20 cellular contexts compared by ENCODE assay signal in genomic region chr15:89198196-89198595, GRCh38. TPM values are rescaled to one million over a fixed set of nuclear protein-coding genes. Genes with fewer than 3 reads are reported as not detected.
DNase-seq lines count a peak whose midpoint lies in the region; ATAC-seq and TF ChIP-seq lines count a peak whose summit lies in the region.
"Had no signal": no experiment of that assay in that cellular context is flagged by ENCODE, and none has a peak within 500 bp of the region (broad histone marks: within the 10 kb centered on the region; RNA-seq: fewer than 3 reads in every experiment).

No MANE protein-coding gene starts in this region.

- dilution Hi-C loops in mammary epithelial cell (cut with HindIII; ENCODE audit: low sequenced_read_pairs): no loop called here

- H3K9me3 Mint-ChIP-seq in natural killer cell treated with Interleukin-12 subunit alpha and Interleukin-12 subunit beta and Interleukin-15 and Interleukin-18, amount 100 ng/mL, for 72 hours: no peaks in the 10 kb centered on the region
- no peaks in the 10 kb centered on the region for H3K9me3 Mint-ChIP-seq in natural killer cell
- H3K9me3 Mint-ChIP-seq: activated CD8-positive, alpha-beta T cell treated with anti-CD3 and anti-CD28 coated beads for 36 hours had no signal

- TF ChIP-seq EP300 in upper lobe of left lung (IDR thresholded peaks at IDR 0.05): no peak

- no peak overlapping the region for H3K4me3 Mint-ChIP-seq in natural killer cell treated with Interleukin-12 subunit alpha and Interleukin-12 subunit beta and Interleukin-15 and Interleukin-18, amount 100 ng/mL, for 72 hours
- no peak overlapping the region for H3K4me3 Mint-ChIP-seq in natural killer cell
- H3K4me3 Mint-ChIP-seq: activated CD8-positive, alpha-beta T cell treated with anti-CD3 and anti-CD28 coated beads for 36 hours had no signal

- WGBS in mammary epithelial cell (ENCODE audit: low coverage, missing lambda C conversion rate): 97% methylated on average over 2 of the region's 2 CpGs
- 93 to 100% methylated on average over 1 to 2 of the region's 2 CpGs for WGBS in mesodermal cell (ENCODE audit: insufficient coverage in 2 of 2), 2 experiments
- 83 to 90% methylated on average over 2 of the region's 2 CpGs for WGBS in upper lobe of left lung, 2 donors
- 87 to 94% (median 90%) methylated on average over 2 of the region's 2 CpGs for WGBS in spleen, 5 donors

- no peak overlapping the region for H3K4me2 ChIP-seq in mammary epithelial cell (ENCODE audit: insufficient read depth, low read depth, low read length)

- H2AFZ ChIP-seq in mammary epithelial cell (ENCODE audit: low read depth, low read length): no peak overlapping the region

- in situ Hi-C loops in mammary epithelial cell (cut with MboI; ENCODE audit: low sequenced_read_pairs in 2 of 2): no loop called here

- H3K27ac Mint-ChIP-seq in natural killer cell treated with Interleukin-12 subunit alpha and Interleukin-12 subunit beta and Interleukin-15 and Interleukin-18, amount 100 ng/mL, for 72 hours: peak overlapping the region; percentile 26
- no peak overlapping the region for H3K27ac Mint-ChIP-seq in natural killer cell

- no peaks in the 10 kb centered on the region for H3K27me3 ChIP-seq in mammary epithelial cell (ENCODE audit: insufficient read depth, low read length)
- H3K27me3 ChIP-seq in upper lobe of left lung: no peaks in the 10 kb centered on the region
- no peaks in the 10 kb centered on the region for H3K27me3 ChIP-seq in spleen (replicated peaks in 1 of 7)

- BruUV-seq in mammary epithelial cell (replicated peaks; lab: Mats Ljungman, UMichigan): TSS peak; percentile 2

- no peaks in the 10 kb centered on the region for H3K27me3 Mint-ChIP-seq in natural killer cell treated with Interleukin-12 subunit alpha and Interleukin-12 subunit beta and Interleukin-15 and Interleukin-18, amount 100 ng/mL, for 72 hours
- no peaks in the 10 kb centered on the region for H3K27me3 Mint-ChIP-seq in natural killer cell (ENCODE audit: low read depth in 2 of 2)
- H3K27me3 Mint-ChIP-seq: activated CD8-positive, alpha-beta T cell treated with anti-CD3 and anti-CD28 coated beads for 36 hours had no signal

- TF ChIP-seq CTCF in natural killer cell (IDR thresholded peaks at IDR 0.05): no peak
- no peak for TF ChIP-seq CTCF in mammary epithelial cell (conservative IDR thresholded peaks at IDR 0.05 in 1 of 2, IDR thresholded peaks at IDR 0.05 in 1 of 2; ENCODE audit: extremely low read depth in 1 of 2, insufficient read depth in 1 of 2, low read depth in 1 of 2, low read length in 2 of 2)
- TF ChIP-seq CTCF in upper lobe of left lung (IDR thresholded peaks at IDR 0.05): no peak
- TF ChIP-seq CTCF in spleen (IDR thresholded peaks at IDR 0.05 in 8 of 11, conservative IDR thresholded peaks at IDR 0.05 in 3 of 11): no peak

- H3K79me2 ChIP-seq in mammary epithelial cell (ENCODE audit: insufficient read depth, low read length): no peaks in the 10 kb centered on the region

- H3K27ac ChIP-seq in mammary epithelial cell (ENCODE audit: insufficient read depth, low read depth, low read length) (no peak overlapping the region), mesodermal cell (ENCODE audit: low read depth, low read length, severe bottlenecking) (peak overlapping the region; percentile 88), upper lobe of left lung (peak overlapping the region in 3 of 4 donors; percentile 10 to 49 (median 46)), spleen (peak overlapping the region in 3 of 8 donors; percentile 57 to 61 (median 61))

- H3K4me1 Mint-ChIP-seq in natural killer cell treated with Interleukin-12 subunit alpha and Interleukin-12 subunit beta and Interleukin-15 and Interleukin-18, amount 100 ng/mL, for 72 hours (ENCODE audit: low read depth in 2 of 2): peaks cover 22 to 25% of the 10 kb centered on the region in 2 donors
- H3K4me1 Mint-ChIP-seq in natural killer cell: peaks cover under 1 to 17% of the 10 kb centered on the region in 2 donors

- H3K36me3 Mint-ChIP-seq in natural killer cell treated with Interleukin-12 subunit alpha and Interleukin-12 subunit beta and Interleukin-15 and Interleukin-18, amount 100 ng/mL, for 72 hours: peaks cover 15% of the 10 kb centered on the region
- peaks cover 13% of the 10 kb centered on the region for H3K36me3 Mint-ChIP-seq in natural killer cell

- no peaks in the 10 kb centered on the region for H3K36me3 ChIP-seq in mammary epithelial cell (ENCODE audit: insufficient read depth, low read length)
- H3K36me3 ChIP-seq in mesodermal cell (ENCODE audit: control insufficient read depth, insufficient read depth, low read length): peaks cover 29% of the 10 kb centered on the region
- H3K36me3 ChIP-seq in upper lobe of left lung: peaks cover 20 to 77% (median 40%) of the 10 kb centered on the region in 4 donors
- H3K36me3 ChIP-seq in spleen: peaks cover 0 to 95% (median 46%) of the 10 kb centered on the region in 6 donors

- no peak for ATAC-seq in natural killer cell treated with Interleukin-12 subunit alpha and Interleukin-12 subunit beta and Interleukin-15 and Interleukin-18, amount 100 ng/mL, for 72 hours
- no peak for ATAC-seq in natural killer cell
- no peak for ATAC-seq in upper lobe of left lung (ENCODE audit: low FRiP score in 2 of 2)
- no peak for ATAC-seq in HG03442 (IDR thresholded peaks at IDR 0.05; ENCODE audit: unreplicated experiment)

- H3K9ac ChIP-seq in mammary epithelial cell (ENCODE audit: insufficient read depth, low read length): no peak overlapping the region

- TF ChIP-seq POLR2A in upper lobe of left lung (IDR thresholded peaks at IDR 0.05): no peak
- no peak for TF ChIP-seq POLR2A in spleen (IDR thresholded peaks at IDR 0.05)

- intact Hi-C loops in natural killer cell (cut with micrococcal nuclease) (no loop called here), mammary epithelial cell (cut with micrococcal nuclease) (no loop called here), spleen (cut with DNase I; ENCODE audit: low total_unique reads) (no loop called here)

- H3K4me1 ChIP-seq in mammary epithelial cell (ENCODE audit: insufficient read depth, low read length) (peaks cover 14% of the 10 kb centered on the region), mesodermal cell (ENCODE audit: control insufficient read depth, insufficient read depth, low read length, poor library complexity, severe bottlenecking) (peaks cover 29% of the 10 kb centered on the region), upper lobe of left lung (peaks cover 0 to 17% (median 0%) of the 10 kb centered on the region in 4 donors), spleen (peaks cover 0 to 20% (median 3%) of the 10 kb centered on the region in 6 donors)

- H3K4me3 ChIP-seq in mammary epithelial cell (replicated peaks in 1 of 3; ENCODE audit: insufficient read depth in 1 of 3, low read depth in 2 of 3, low read length in 3 of 3) (no peak overlapping the region), mesodermal cell (ENCODE audit: extremely low read depth, insufficient read depth, low read length, poor library complexity, severe bottlenecking) (no peak overlapping the region), upper lobe of left lung (no peak overlapping the region), spleen (no peak overlapping the region)

- H4K20me1 ChIP-seq in mammary epithelial cell (ENCODE audit: insufficient read depth, low read length): no peaks in the 10 kb centered on the region

- H3K9me3 ChIP-seq in mammary epithelial cell (replicated peaks; ENCODE audit: insufficient read depth, low read length) (no peaks in the 10 kb centered on the region), mesodermal cell (ENCODE audit: control insufficient read depth, low read length) (no peaks in the 10 kb centered on the region), upper lobe of left lung (no peaks in the 10 kb centered on the region), spleen (no peaks in the 10 kb centered on the region)

- CTCF ChIA-PET in mammary epithelial cell (lab: Charles Lee; ENCODE audit: low non-redundant PET): no interaction called here

- DNase-seq in natural killer cell treated with Interleukin-12 subunit alpha and Interleukin-12 subunit beta and Interleukin-15 and Interleukin-18, amount 100 ng/mL, for 72 hours (ENCODE audit: low spot score): no peak
- no peak for DNase-seq in natural killer cell
- no peak for DNase-seq in mammary epithelial cell
- no peak for DNase-seq in upper lobe of left lung
- DNase-seq in spleen: no peak
- no peak for DNase-seq in hippocampal formation (lab: John Stamatoyannopoulos, UW)
- DNase-seq: AML-193; amniotic stem cell; DND-41; KG1; NCI-H69; OCI-M1; SIG-M5; stimulated activated CD4-positive, alpha-beta T cell treated with anti-CD3 and anti-CD28 coated beads, Interleukin-4, amount 100 ng/mL, for 24 hours had no signal

RNA-seq across cellular contexts. Expression of gene RLBP1, which starts 23.2 kb away (rescaled TPM):
- under 1 TPM in 1 of 2 donors, not detected in 1; 0.48 TPM for total RNA-seq in natural killer cell treated with Interleukin-12 subunit alpha and Interleukin-12 subunit beta and Interleukin-15 and Interleukin-18, amount 100 ng/mL, for 72 hours
- total RNA-seq in natural killer cell (not detected), mammary epithelial cell (under 1 TPM in 1 of 2 donors, not detected in 1; 0.17 TPM), upper lobe of left lung (not detected), spleen (not detected)
- polyA plus RNA-seq in mammary epithelial cell (0.23 TPM), spleen (not detected)
- not detected for polyA minus RNA-seq in mammary epithelial cell
- not detected for polyA plus RNA-seq in mesodermal cell (2013, experiment 1 of 2)
- not detected for polyA plus RNA-seq in mesodermal cell (2013, experiment 2 of 2)
- total RNA-seq: activated CD8-positive, alpha-beta T cell treated with anti-CD3 and anti-CD28 coated beads for 36 hours; fibroblast of villous mesenchyme; left colon; T-helper 1 cell treated with Interleukin-12 subunit alpha and Interleukin-12 subunit beta and Interleukin-4 antibody, amounts not matched to agents 30 ng/mL and 1 ng/mL, for 36 hours had no signal

RNA-seq across cellular contexts. Expression of gene FANCI, which starts 45.6 kb away (rescaled TPM):
- 100 to 1,000 TPM; 131 to 238 TPM for total RNA-seq in natural killer cell treated with Interleukin-12 subunit alpha and Interleukin-12 subunit beta and Interleukin-15 and Interleukin-18, amount 100 ng/mL, for 72 hours
- total RNA-seq in natural killer cell (10 to 100 TPM; 22.3 to 27.9 (median 22.7) TPM), mammary epithelial cell (10 to 100 TPM; 17.3 to 65.8 TPM), upper lobe of left lung (10 to 100 TPM in 1 of 6 donors, 1 to 10 TPM in 5; 5.0 to 10.9 (median 6.6) TPM), spleen (10 to 100 TPM in 6 of 7 donors, 1 to 10 TPM in 1; 8.3 to 19.4 (median 15.7) TPM)
- polyA plus RNA-seq in mammary epithelial cell (34.4 TPM), spleen (1 to 10 TPM; 4.4 to 5.2 (median 4.8) TPM)
- 43.7 TPM for polyA minus RNA-seq in mammary epithelial cell
- polyA plus RNA-seq in mesodermal cell (2013, experiment 1 of 2): 52.9 TPM
- 60.1 TPM for polyA plus RNA-seq in mesodermal cell (2013, experiment 2 of 2)

Comparison
In these comparisons a context has a peak if more than half of its experiments do, and no peak if none do; other contexts are left out.
1. H3K27ac Mint-ChIP-seq: peak in natural killer cell treated with Interleukin-12 subunit alpha and Interleukin-12 subunit beta and Interleukin-15 and Interleukin-18, amount 100 ng/mL, for 72 hours (2 of 2); none in natural killer cell (0 of 2).